Comparison of ENCODE assay signal across 1 cellular context in the genomic region with DNA sequence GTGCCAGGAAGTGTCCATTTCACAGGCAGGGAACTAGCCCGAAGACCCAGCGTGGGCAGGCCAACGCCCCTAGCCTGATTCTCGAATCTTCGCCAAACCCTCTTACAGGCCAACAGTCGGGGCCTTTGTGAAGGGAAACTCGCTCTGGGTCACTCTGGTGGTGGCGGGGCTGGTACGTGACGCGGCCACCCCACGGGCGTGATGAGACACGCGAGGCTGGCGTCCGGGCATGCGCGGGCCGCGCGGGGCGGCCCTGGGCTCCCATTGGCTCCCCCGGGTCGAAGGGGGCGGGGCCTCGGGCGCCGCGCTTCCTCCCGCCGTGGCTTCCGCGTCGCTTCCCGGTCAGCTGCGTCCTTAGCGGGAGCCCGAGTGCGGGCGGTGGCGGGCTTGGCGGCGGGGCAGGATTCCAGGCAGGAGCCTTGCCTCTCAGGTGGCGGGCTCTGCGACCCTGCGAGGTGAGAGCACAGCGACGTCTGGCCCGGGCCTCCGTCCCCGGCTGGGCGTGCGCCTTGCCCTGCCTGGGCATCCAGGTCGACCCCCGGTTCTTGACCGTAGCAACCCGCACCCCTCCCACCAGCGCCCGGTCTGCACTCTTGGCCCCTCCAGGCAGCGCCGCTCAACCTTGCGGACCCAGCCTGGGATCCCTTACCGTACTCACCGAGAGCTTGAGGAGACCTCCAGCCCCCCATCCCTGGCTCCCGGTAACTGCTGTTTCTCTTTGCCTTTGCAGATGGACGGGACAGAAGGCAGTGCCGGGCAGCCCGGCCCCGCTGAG.
TF ChIP-seq lines count a peak whose summit lies in the region.

A gene with protein sequence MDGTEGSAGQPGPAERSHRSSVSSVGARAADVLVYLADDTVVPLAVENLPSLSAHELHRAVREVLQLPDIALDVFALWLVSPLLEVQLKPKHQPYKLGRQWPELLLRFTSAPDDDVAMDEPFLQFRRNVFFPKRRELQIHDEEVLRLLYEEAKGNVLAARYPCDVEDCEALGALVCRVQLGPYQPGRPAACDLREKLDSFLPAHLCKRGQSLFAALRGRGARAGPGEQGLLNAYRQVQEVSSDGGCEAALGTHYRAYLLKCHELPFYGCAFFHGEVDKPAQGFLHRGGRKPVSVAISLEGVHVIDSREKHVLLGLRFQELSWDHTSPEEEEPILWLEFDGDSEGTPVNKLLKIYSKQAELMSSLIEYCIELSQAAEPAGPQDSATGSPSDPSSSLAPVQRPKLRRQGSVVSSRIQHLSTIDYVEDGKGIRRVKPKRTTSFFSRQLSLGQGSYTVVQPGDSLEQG (plus strand): TSS at position 331 of the 775 bp plus-strand sequence. CDS start 400 bp downstream, at position 731.

TF ChIP-seq in K562, 482 proteins besides CTCF, POLR2A, EP300 and RAD21 (continued from another document and continues in another):
- TF ChIP-seq ZNF444 (CRISPR knock-in tag; IDR thresholded peaks at IDR 0.05): 0 out of 2 replicates have a peak, but pooled peaks have one; percentile 32
- peak; percentile 84 for TF ChIP-seq MTA1 (IDR thresholded peaks at IDR 0.05; ENCODE audit: borderline replicate concordance)
- TF ChIP-seq, protein P1, sequence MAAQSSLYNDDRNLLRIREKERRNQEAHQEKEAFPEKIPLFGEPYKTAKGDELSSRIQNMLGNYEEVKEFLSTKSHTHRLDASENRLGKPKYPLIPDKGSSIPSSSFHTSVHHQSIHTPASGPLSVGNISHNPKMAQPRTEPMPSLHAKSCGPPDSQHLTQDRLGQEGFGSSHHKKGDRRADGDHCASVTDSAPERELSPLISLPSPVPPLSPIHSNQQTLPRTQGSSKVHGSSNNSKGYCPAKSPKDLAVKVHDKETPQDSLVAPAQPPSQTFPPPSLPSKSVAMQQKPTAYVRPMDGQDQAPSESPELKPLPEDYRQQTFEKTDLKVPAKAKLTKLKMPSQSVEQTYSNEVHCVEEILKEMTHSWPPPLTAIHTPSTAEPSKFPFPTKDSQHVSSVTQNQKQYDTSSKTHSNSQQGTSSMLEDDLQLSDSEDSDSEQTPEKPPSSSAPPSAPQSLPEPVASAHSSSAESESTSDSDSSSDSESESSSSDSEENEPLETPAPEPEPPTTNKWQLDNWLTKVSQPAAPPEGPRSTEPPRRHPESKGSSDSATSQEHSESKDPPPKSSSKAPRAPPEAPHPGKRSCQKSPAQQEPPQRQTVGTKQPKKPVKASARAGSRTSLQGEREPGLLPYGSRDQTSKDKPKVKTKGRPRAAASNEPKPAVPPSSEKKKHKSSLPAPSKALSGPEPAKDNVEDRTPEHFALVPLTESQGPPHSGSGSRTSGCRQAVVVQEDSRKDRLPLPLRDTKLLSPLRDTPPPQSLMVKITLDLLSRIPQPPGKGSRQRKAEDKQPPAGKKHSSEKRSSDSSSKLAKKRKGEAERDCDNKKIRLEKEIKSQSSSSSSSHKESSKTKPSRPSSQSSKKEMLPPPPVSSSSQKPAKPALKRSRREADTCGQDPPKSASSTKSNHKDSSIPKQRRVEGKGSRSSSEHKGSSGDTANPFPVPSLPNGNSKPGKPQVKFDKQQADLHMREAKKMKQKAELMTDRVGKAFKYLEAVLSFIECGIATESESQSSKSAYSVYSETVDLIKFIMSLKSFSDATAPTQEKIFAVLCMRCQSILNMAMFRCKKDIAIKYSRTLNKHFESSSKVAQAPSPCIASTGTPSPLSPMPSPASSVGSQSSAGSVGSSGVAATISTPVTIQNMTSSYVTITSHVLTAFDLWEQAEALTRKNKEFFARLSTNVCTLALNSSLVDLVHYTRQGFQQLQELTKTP (IDR thresholded peaks at IDR 0.05; ENCODE audit: low read depth in 1 of 2, partially characterized antibody in 2 of 2): no peak
- no peak for TF ChIP-seq JUNB (CRISPR knock-in tag; conservative IDR thresholded peaks at IDR 0.05)
- TF ChIP-seq SREBF2 (CRISPR knock-in tag; IDR thresholded peaks at IDR 0.05): no peak
- TF ChIP-seq ARID2 (IDR thresholded peaks at IDR 0.05): no peak
- TF ChIP-seq E2F3 (CRISPR knock-in tag; IDR thresholded peaks at IDR 0.05): peak; percentile 35; the same call in 1 of the 2 replicates
- no peak for TF ChIP-seq EHMT2 (IDR thresholded peaks at IDR 0.05)
- TF ChIP-seq ZNF609 (CRISPR knock-in tag; IDR thresholded peaks at IDR 0.05; ENCODE audit: borderline replicate concordance): no peak
- no peak for TF ChIP-seq ZC3H11A (IDR thresholded peaks at IDR 0.05; ENCODE audit: low read depth, low read length)
- peak; percentile 81 for TF ChIP-seq HDAC8 (tag; IDR thresholded peaks at IDR 0.05)
- TF ChIP-seq SMAD3 (CRISPR knock-in tag; conservative IDR thresholded peaks at IDR 0.05): 0 out of 2 replicates have a peak, but pooled peaks have one; percentile 20
- TF ChIP-seq, protein P2, sequence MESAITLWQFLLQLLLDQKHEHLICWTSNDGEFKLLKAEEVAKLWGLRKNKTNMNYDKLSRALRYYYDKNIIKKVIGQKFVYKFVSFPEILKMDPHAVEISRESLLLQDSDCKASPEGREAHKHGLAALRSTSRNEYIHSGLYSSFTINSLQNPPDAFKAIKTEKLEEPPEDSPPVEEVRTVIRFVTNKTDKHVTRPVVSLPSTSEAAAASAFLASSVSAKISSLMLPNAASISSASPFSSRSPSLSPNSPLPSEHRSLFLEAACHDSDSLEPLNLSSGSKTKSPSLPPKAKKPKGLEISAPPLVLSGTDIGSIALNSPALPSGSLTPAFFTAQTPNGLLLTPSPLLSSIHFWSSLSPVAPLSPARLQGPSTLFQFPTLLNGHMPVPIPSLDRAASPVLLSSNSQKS (CRISPR knock-in tag; IDR thresholded peaks at IDR 0.05): no peak
- TF ChIP-seq GTF2E2 (tag; IDR thresholded peaks at IDR 0.05): no peak
- TF ChIP-seq NR1H2 (CRISPR knock-in tag; IDR thresholded peaks at IDR 0.05): no peak
- TF ChIP-seq E2F4 (CRISPR knock-in tag; IDR thresholded peaks at IDR 0.05; ENCODE audit: low read depth): no peak
- no peak for TF ChIP-seq NR2C1 (IDR thresholded peaks at IDR 0.05)
- no peak for TF ChIP-seq NR2C1 (tag; IDR thresholded peaks at IDR 0.05)
- TF ChIP-seq, protein P3, sequence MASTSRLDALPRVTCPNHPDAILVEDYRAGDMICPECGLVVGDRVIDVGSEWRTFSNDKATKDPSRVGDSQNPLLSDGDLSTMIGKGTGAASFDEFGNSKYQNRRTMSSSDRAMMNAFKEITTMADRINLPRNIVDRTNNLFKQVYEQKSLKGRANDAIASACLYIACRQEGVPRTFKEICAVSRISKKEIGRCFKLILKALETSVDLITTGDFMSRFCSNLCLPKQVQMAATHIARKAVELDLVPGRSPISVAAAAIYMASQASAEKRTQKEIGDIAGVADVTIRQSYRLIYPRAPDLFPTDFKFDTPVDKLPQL (IDR thresholded peaks at IDR 0.05; ENCODE audit: extremely low read depth, insufficient read length): no peak
- TF ChIP-seq, protein P4, sequence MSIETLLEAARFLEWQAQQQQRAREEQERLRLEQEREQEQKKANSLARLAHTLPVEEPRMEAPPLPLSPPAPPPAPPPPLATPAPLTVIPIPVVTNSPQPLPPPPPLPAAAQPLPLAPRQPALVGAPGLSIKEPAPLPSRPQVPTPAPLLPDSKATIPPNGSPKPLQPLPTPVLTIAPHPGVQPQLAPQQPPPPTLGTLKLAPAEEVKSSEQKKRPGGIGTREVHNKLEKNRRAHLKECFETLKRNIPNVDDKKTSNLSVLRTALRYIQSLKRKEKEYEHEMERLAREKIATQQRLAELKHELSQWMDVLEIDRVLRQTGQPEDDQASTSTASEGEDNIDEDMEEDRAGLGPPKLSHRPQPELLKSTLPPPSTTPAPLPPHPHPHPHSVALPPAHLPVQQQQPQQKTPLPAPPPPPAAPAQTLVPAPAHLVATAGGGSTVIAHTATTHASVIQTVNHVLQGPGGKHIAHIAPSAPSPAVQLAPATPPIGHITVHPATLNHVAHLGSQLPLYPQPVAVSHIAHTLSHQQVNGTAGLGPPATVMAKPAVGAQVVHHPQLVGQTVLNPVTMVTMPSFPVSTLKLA (conservative IDR thresholded peaks at IDR 0.05): peak; percentile 59 to 71
- no peak for TF ChIP-seq ZNF785 (CRISPR knock-in tag; IDR thresholded peaks at IDR 0.05)
- TF ChIP-seq, protein P5, sequence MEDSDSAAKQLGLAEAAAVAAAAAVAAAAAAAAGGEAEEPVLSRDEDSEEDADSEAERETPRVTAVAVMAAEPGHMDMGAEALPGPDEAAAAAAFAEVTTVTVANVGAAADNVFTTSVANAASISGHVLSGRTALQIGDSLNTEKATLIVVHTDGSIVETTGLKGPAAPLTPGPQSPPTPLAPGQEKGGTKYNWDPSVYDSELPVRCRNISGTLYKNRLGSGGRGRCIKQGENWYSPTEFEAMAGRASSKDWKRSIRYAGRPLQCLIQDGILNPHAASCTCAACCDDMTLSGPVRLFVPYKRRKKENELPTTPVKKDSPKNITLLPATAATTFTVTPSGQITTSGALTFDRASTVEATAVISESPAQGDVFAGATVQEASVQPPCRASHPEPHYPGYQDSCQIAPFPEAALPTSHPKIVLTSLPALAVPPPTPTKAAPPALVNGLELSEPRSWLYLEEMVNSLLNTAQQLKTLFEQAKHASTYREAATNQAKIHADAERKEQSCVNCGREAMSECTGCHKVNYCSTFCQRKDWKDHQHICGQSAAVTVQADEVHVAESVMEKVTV (CRISPR knock-in tag; IDR thresholded peaks at IDR 0.05): no peak
- TF ChIP-seq HDAC3 (IDR thresholded peaks at IDR 0.05; ENCODE audit: borderline replicate concordance, partially characterized antibody): no peak
- TF ChIP-seq STAT5A (IDR thresholded peaks at IDR 0.05; ENCODE audit: borderline replicate concordance, low read length): no peak
- TF ChIP-seq ZNF445 (CRISPR knock-in tag; IDR thresholded peaks at IDR 0.05; ENCODE audit: low read depth): no peak
- TF ChIP-seq OTX1 (CRISPR knock-in tag; IDR thresholded peaks at IDR 0.05): no peak
- no peak for TF ChIP-seq CCAR2 (IDR thresholded peaks at IDR 0.05; ENCODE audit: low read depth, low read length)
- TF ChIP-seq VEZF1 (CRISPR knock-in tag; IDR thresholded peaks at IDR 0.05): peak; percentile 14; the same call in 1 of the 2 replicates
- TF ChIP-seq MED1 (CRISPR knock-in tag; IDR thresholded peaks at IDR 0.05; ENCODE audit: borderline replicate concordance): no peak
